1 cellular context compared by ENCODE assay signal in the genomic region with DNA sequence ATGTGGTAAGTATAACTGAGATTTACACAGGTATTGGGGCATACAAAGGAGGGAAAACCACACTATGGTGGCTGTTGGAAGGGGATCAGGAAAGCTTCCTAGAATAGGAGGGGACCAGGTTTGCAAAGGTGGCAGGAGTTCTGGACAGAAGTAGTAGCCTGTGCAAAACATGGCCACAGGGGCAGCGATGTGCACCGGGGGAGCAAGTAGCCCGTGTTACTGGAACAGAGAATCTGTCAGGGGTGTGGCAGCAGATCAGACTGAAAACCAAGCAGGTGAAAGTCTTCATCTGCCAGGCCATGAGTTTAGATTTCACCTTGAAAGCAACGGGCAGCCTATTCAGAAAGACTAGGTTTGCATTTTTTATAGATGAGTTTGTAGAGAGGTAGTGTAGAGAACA.
TF ChIP-seq lines count a peak whose summit lies in the region.

No MANE protein-coding gene starts in this region.

TF ChIP-seq in SK-N-SH treated with all-trans-retinoic acid at 6 μM for 48 hours, 23 proteins besides CTCF, POLR2A, EP300 and RAD21 (continued from another document):
- TF ChIP-seq, protein P1, sequence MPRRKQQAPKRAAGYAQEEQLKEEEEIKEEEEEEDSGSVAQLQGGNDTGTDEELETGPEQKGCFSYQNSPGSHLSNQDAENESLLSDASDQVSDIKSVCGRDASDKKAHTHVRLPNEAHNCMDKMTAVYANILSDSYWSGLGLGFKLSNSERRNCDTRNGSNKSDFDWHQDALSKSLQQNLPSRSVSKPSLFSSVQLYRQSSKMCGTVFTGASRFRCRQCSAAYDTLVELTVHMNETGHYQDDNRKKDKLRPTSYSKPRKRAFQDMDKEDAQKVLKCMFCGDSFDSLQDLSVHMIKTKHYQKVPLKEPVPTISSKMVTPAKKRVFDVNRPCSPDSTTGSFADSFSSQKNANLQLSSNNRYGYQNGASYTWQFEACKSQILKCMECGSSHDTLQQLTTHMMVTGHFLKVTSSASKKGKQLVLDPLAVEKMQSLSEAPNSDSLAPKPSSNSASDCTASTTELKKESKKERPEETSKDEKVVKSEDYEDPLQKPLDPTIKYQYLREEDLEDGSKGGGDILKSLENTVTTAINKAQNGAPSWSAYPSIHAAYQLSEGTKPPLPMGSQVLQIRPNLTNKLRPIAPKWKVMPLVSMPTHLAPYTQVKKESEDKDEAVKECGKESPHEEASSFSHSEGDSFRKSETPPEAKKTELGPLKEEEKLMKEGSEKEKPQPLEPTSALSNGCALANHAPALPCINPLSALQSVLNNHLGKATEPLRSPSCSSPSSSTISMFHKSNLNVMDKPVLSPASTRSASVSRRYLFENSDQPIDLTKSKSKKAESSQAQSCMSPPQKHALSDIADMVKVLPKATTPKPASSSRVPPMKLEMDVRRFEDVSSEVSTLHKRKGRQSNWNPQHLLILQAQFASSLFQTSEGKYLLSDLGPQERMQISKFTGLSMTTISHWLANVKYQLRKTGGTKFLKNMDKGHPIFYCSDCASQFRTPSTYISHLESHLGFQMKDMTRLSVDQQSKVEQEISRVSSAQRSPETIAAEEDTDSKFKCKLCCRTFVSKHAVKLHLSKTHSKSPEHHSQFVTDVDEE (CRISPR knock-in tag; IDR thresholded peaks at IDR 0.05) = no peak
- TF ChIP-seq ISL1 (CRISPR knock-in tag; IDR thresholded peaks at IDR 0.05) = no peak
- TF ChIP-seq, protein P2, sequence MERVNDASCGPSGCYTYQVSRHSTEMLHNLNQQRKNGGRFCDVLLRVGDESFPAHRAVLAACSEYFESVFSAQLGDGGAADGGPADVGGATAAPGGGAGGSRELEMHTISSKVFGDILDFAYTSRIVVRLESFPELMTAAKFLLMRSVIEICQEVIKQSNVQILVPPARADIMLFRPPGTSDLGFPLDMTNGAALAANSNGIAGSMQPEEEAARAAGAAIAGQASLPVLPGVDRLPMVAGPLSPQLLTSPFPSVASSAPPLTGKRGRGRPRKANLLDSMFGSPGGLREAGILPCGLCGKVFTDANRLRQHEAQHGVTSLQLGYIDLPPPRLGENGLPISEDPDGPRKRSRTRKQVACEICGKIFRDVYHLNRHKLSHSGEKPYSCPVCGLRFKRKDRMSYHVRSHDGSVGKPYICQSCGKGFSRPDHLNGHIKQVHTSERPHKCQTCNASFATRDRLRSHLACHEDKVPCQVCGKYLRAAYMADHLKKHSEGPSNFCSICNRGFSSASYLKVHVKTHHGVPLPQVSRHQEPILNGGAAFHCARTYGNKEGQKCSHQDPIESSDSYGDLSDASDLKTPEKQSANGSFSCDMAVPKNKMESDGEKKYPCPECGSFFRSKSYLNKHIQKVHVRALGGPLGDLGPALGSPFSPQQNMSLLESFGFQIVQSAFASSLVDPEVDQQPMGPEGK (CRISPR knock-in tag; IDR thresholded peaks at IDR 0.05; ENCODE audit: borderline replicate concordance) = no peak
- TF ChIP-seq, protein P3, sequence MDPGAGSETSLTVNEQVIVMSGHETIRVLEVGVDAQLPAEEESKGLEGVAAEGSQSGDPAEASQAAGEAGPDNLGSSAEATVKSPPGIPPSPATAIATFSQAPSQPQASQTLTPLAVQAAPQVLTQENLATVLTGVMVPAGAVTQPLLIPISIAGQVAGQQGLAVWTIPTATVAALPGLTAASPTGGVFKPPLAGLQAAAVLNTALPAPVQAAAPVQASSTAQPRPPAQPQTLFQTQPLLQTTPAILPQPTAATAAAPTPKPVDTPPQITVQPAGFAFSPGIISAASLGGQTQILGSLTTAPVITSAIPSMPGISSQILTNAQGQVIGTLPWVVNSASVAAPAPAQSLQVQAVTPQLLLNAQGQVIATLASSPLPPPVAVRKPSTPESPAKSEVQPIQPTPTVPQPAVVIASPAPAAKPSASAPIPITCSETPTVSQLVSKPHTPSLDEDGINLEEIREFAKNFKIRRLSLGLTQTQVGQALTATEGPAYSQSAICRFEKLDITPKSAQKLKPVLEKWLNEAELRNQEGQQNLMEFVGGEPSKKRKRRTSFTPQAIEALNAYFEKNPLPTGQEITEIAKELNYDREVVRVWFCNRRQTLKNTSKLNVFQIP (CRISPR knock-in tag; IDR thresholded peaks at IDR 0.05; ENCODE audit: borderline replicate concordance, low read depth) = no peak
- no peak for TF ChIP-seq OSR1 (CRISPR knock-in tag; IDR thresholded peaks at IDR 0.05)
